1 cellular context compared by ENCODE assay signal in genomic region chr19:47778089-47778953, GRCh38.
TF ChIP-seq lines count a peak whose summit lies in the region.

Gene SELENOW (plus strand): TSS chr19:47778703. CDS start chr19:47778786, 83 bp downstream.

TF ChIP-seq in HepG2, 621 proteins besides CTCF, POLR2A, EP300 and RAD21 (continued from another document and continues in another):
- TF ChIP-seq ZBTB10 (CRISPR knock-in tag; IDR thresholded peaks at IDR 0.05; ENCODE audit: borderline replicate concordance) (no peak), ZNF414 (CRISPR knock-in tag; IDR thresholded peaks at IDR 0.05) (peak; percentile 29; the same call in 1 of the 2 replicates), SIN3A (IDR thresholded peaks at IDR 0.05; ENCODE audit: borderline replicate concordance, low read depth, low read length) (0 out of 2 replicates have a peak, but pooled peaks have one; percentile 61), HNF4G (IDR thresholded peaks at IDR 0.05; ENCODE audit: borderline replicate concordance, low read depth, low read length) (no peak), HNF4G (CRISPR knock-in tag; IDR thresholded peaks at IDR 0.05; ENCODE audit: borderline replicate concordance, low read depth) (no peak), TFE3 (CRISPR knock-in tag; IDR thresholded peaks at IDR 0.05) (peak; percentile 20; the same call in 1 of the 2 replicates), TAF15 (IDR thresholded peaks at IDR 0.05; ENCODE audit: low read depth, low read length, poor library complexity, severe bottlenecking) (no peak), ZNF530 (CRISPR knock-in tag; IDR thresholded peaks at IDR 0.05; ENCODE audit: low read depth) (0 out of 2 replicates have a peak, but pooled peaks have one; percentile 41), ZC3H4 (CRISPR knock-in tag; IDR thresholded peaks at IDR 0.05; ENCODE audit: borderline replicate concordance) (no peak), ZNF768 (CRISPR knock-in tag; IDR thresholded peaks at IDR 0.05) (peak; percentile 48), RORA (CRISPR knock-in tag; IDR thresholded peaks at IDR 0.05) (no peak), HMG20A (CRISPR knock-in tag; IDR thresholded peaks at IDR 0.05; ENCODE audit: borderline replicate concordance) (no peak), MEIS1 (CRISPR knock-in tag; IDR thresholded peaks at IDR 0.05; ENCODE audit: borderline replicate concordance) (peak; percentile 56; the same call in 1 of the 2 replicates), CSRNP1 (CRISPR knock-in tag; IDR thresholded peaks at IDR 0.05) (0 out of 2 replicates have a peak, but pooled peaks have one; percentile 81), IRF2 (CRISPR knock-in tag; IDR thresholded peaks at IDR 0.05) (peak; percentile 21; the same call in 1 of the 2 replicates), SP4 (CRISPR knock-in tag; IDR thresholded peaks at IDR 0.05) (peak; percentile 94), FOXP1 (IDR thresholded peaks at IDR 0.05) (no peak), FOXP1 (CRISPR knock-in tag; IDR thresholded peaks at IDR 0.05) (no peak), ZNF292 (CRISPR knock-in tag; IDR thresholded peaks at IDR 0.05; ENCODE audit: borderline replicate concordance, low read depth) (peak; percentile 77), HIVEP1 (CRISPR knock-in tag; IDR thresholded peaks at IDR 0.05) (no peak), ZSCAN29 (CRISPR knock-in tag; conservative IDR thresholded peaks at IDR 0.05) (0 out of 2 replicates have a peak, but pooled peaks have one; percentile 66), ZSCAN21 (CRISPR knock-in tag; IDR thresholded peaks at IDR 0.05; ENCODE audit: borderline replicate concordance) (peak; percentile 63; the same call in 1 of the 2 replicates), ISL2 (CRISPR knock-in tag; IDR thresholded peaks at IDR 0.05) (no peak), ZNF296 (CRISPR knock-in tag; conservative IDR thresholded peaks at IDR 0.05) (no peak), CEBPG (CRISPR knock-in tag; IDR thresholded peaks at IDR 0.05) (no peak), ZNF362 (CRISPR knock-in tag; IDR thresholded peaks at IDR 0.05; ENCODE audit: borderline replicate concordance) (no peak; the same call in 1 of the 2 replicates), ZNF724P (CRISPR knock-in tag; IDR thresholded peaks at IDR 0.05; ENCODE audit: borderline replicate concordance) (no peak), U2AF2 (IDR thresholded peaks at IDR 0.05; ENCODE audit: low read depth, low read length) (no peak), ZNF331 (CRISPR knock-in tag; IDR thresholded peaks at IDR 0.05) (peak; percentile 71), REXO4 (CRISPR knock-in tag; IDR thresholded peaks at IDR 0.05; ENCODE audit: borderline replicate concordance) (peak; percentile 73; the same call in 1 of the 2 replicates), PPARG (CRISPR knock-in tag; conservative IDR thresholded peaks at IDR 0.05) (no peak), NFE2L1 (CRISPR knock-in tag; IDR thresholded peaks at IDR 0.05; ENCODE audit: borderline replicate concordance) (no peak), ZNF891 (CRISPR knock-in tag; IDR thresholded peaks at IDR 0.05) (peak; percentile 18; the same call in 1 of the 2 replicates), SNAPC5 (CRISPR knock-in tag; IDR thresholded peaks at IDR 0.05; ENCODE audit: borderline replicate concordance) (no peak), SRY (CRISPR knock-in tag; IDR thresholded peaks at IDR 0.05) (0 out of 2 replicates have a peak, but pooled peaks have one; percentile 47), KMT2A (CRISPR knock-in tag; IDR thresholded peaks at IDR 0.05) (no peak), ZNF343 (CRISPR knock-in tag; IDR thresholded peaks at IDR 0.05) (no peak), RXRB (CRISPR knock-in tag; IDR thresholded peaks at IDR 0.05; ENCODE audit: borderline replicate concordance) (peak; percentile 17), SOX6 (IDR thresholded peaks at IDR 0.05) (no peak), SOX6 (CRISPR knock-in tag; IDR thresholded peaks at IDR 0.05) (peak; percentile 22; the same call in 1 of the 2 replicates), RFX3 (CRISPR knock-in tag; IDR thresholded peaks at IDR 0.05) (no peak), MTF2 (CRISPR knock-in tag; IDR thresholded peaks at IDR 0.05; ENCODE audit: borderline replicate concordance) (no peak), TFDP1 (CRISPR knock-in tag; IDR thresholded peaks at IDR 0.05; ENCODE audit: borderline replicate concordance) (peak; percentile 70), RBM39 (IDR thresholded peaks at IDR 0.05; ENCODE audit: low read depth, low read length, poor library complexity, severe bottlenecking) (no peak), HOXA7 (CRISPR knock-in tag; IDR thresholded peaks at IDR 0.05) (no peak), ARNTL (CRISPR knock-in tag; IDR thresholded peaks at IDR 0.05) (no peak), E2F2 (CRISPR knock-in tag; IDR thresholded peaks at IDR 0.05; ENCODE audit: borderline replicate concordance) (no peak), DBP (CRISPR knock-in tag; IDR thresholded peaks at IDR 0.05; ENCODE audit: not compliant biosample characterization) (peak; percentile 23), ZNF207 (IDR thresholded peaks at IDR 0.05; ENCODE audit: borderline replicate concordance) (no peak), JARID2 (CRISPR knock-in tag; IDR thresholded peaks at IDR 0.05; ENCODE audit: insufficient replicate concordance) (no peak), NR0B2 (CRISPR knock-in tag; IDR thresholded peaks at IDR 0.05) (no peak; the same call in 1 of the 2 replicates), NFE2L2 (IDR thresholded peaks at IDR 0.05; ENCODE audit: low read length) (no peak), REL (CRISPR knock-in tag; conservative IDR thresholded peaks at IDR 0.05) (peak; percentile 29; the same call in 1 of the 2 replicates), CENPX (CRISPR knock-in tag; IDR thresholded peaks at IDR 0.05) (no peak), FOXO4 (CRISPR knock-in tag; conservative IDR thresholded peaks at IDR 0.05) (no peak), ZNF850 (CRISPR knock-in tag; conservative IDR thresholded peaks at IDR 0.05) (no peak), SP140L (CRISPR knock-in tag; IDR thresholded peaks at IDR 0.05; ENCODE audit: borderline replicate concordance) (no peak), PHB2 (IDR thresholded peaks at IDR 0.05; ENCODE audit: partially characterized antibody) (no peak), ZNF773 (CRISPR knock-in tag; IDR thresholded peaks at IDR 0.05; ENCODE audit: borderline replicate concordance) (peak; percentile 29; the same call in 1 of the 2 replicates), PRPF4 (IDR thresholded peaks at IDR 0.05; ENCODE audit: low read depth, low read length, poor library complexity, severe bottlenecking) (no peak), ZBTB38 (CRISPR knock-in tag; IDR thresholded peaks at IDR 0.05) (peak; percentile 18; the same call in 1 of the 2 replicates)
